8 cellular contexts compared by ENCODE assay signal in the genomic region with DNA sequence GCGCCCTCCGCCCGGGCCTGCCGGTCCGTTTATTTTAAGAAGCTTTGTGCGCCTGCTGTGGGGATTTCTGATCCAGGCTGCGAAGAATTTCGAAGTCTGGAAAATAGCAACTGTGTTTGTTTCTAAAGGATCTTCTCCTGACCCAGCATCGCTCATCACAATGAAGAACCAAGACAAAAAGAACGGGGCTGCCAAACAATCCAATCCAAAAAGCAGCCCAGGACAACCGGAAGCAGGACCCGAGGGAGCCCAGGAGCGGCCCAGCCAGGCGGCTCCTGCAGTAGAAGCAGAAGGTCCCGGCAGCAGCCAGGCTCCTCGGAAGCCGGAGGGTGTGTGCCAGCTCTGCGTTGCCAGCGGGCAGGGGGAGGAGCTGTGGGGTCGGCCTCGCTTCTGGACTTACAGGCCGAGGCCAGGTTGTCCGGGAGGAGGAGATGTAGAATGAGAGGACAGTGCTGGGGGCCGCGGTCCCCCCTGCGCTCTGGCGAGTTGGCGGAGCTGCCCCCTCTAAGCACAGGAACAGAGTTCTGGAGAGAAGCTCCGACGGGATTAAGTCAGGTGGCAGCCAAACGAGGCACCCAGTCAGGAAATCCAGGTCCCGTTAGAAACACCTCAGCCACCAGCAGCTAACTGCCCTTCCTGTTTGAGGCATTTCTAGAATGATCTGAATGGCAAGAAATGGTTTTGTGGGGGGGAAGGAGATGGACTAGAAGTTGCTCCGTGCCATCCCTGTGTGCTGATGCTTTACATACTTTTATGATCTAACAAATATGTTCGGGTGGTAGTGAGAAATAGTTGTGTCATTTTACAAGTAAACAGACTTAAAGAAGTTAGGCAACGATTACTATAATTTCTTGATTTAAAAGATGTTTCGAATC. TPM values are rescaled to one million over a fixed set of nuclear protein-coding genes. Genes with fewer than 3 reads are reported as not detected.
DNase-seq lines count a peak whose midpoint lies in the region; ATAC-seq, FAIRE-seq and TF ChIP-seq lines count a peak whose summit lies in the region.

No MANE protein-coding gene starts in this region.

- BruUV-seq in Caco-2 (replicated peaks; lab: Mats Ljungman, UMichigan) = TSS peak; percentile 35

- peak overlapping the region; percentile 92 for H3K4me3 Mint-ChIP-seq in Caco-2 (ENCODE audit: unreplicated experiment)
- H3K4me3 Mint-ChIP-seq in central memory CD8-positive, alpha-beta T cell = peak overlapping the region; percentile 92

- CTCF ChIA-PET in Caco-2 (lab: Charles Lee) (interaction anchor here (0.6 kb wide), 1 partner anchor 20 kb away, joined by 3 read pairs; a partner anchor contains a TSS), HEK293T (lab: Yijun Ruan, JAX) (interaction anchor here (0.6 to 1.2 kb wide), 2 partner anchors 11 to 35 kb away, joined by 3 read pairs; no protein-coding TSS in a partner anchor)

- H3K4me1 Mint-ChIP-seq in Caco-2 (ENCODE audit: low read depth, unreplicated experiment) = peaks cover 25% of the 10 kb centered on the region
- H3K4me1 Mint-ChIP-seq in central memory CD8-positive, alpha-beta T cell = peaks cover 43% of the 10 kb centered on the region

- H3K27ac ChIP-seq in kidney (ENCODE audit: low read depth in 2 of 2, low read length in 2 of 2) = peak overlapping the region; percentile 97 to 98

- H3K27ac Mint-ChIP-seq in Caco-2 (ENCODE audit: unreplicated experiment) = peak overlapping the region; percentile 94
- peak overlapping the region; percentile 97 for H3K27ac Mint-ChIP-seq in central memory CD8-positive, alpha-beta T cell (ENCODE audit: low read depth)

- intact Hi-C loops in Caco-2 (cut with micrococcal nuclease; ENCODE audit: unreplicated experiment) = no loop called here
- intact Hi-C loops in kidney (cut with DNase I) = no loop called here

- TF ChIP-seq CTCF in Caco-2 (IDR thresholded peaks at IDR 0.05; ENCODE audit: insufficient read depth in 1 of 2, low read depth in 1 of 2, low read length in 1 of 2, severe bottlenecking in 1 of 2, unreplicated experiment in 1 of 2) (no peak), kidney (IDR thresholded peaks at IDR 0.05; ENCODE audit: borderline replicate concordance, extremely low read depth, insufficient read depth) (no peak)

- no peaks in the 10 kb centered on the region for H3K27me3 ChIP-seq in Caco-2 (replicated peaks; ENCODE audit: control insufficient read depth, insufficient read depth, low read length)

- H3K9ac ChIP-seq in kidney (ENCODE audit: low read length in 2 of 2) = peak overlapping the region; percentile 82 to 94

- H3K36me3 ChIP-seq in Caco-2 (ENCODE audit: control insufficient read depth, insufficient read depth, low read length) (peaks cover 2% of the 10 kb centered on the region; the same call in 1 of the 2 replicates), kidney (ENCODE audit: control insufficient read depth in 1 of 2, insufficient read depth in 2 of 2, low read length in 2 of 2) (peaks cover 9 to 19% of the 10 kb centered on the region in 2 donors)

- POLR2A ChIA-PET in Caco-2 (lab: Charles Lee) (interaction anchor here (1.0 to 1.2 kb wide), 2 partner anchors 72 to 108 kb away, joined by 4 to 8 read pairs; a partner anchor contains a TSS), HEK293T (lab: Yijun Ruan, JAX) (interaction anchor here (0.7 to 3.6 kb wide), 15 partner anchors 12 to 535 kb away, joined by 3 to 28 read pairs (median 5); a partner anchor contains a TSS)

- peaks cover 15% of the 10 kb centered on the region for H3K4me1 ChIP-seq in Caco-2
- peaks cover 19 to 22% of the 10 kb centered on the region in 2 donors for H3K4me1 ChIP-seq in kidney (ENCODE audit: control insufficient read depth in 1 of 2, insufficient read depth in 1 of 2, low read depth in 1 of 2, low read length in 2 of 2)

- H3K4me3 ChIP-seq in Caco-2 (ENCODE audit: low read depth, low read length) (peak overlapping the region; percentile 39), kidney (ENCODE audit: low read length in 2 of 2) (peak overlapping the region; percentile 62 to 76)

- peaks cover 68% of the 10 kb centered on the region for H3K36me3 Mint-ChIP-seq in Caco-2 (ENCODE audit: insufficient read depth, unreplicated experiment)
- H3K36me3 Mint-ChIP-seq in central memory CD8-positive, alpha-beta T cell (ENCODE audit: insufficient read depth) = peaks cover 36% of the 10 kb centered on the region

- no peaks in the 10 kb centered on the region for H3K9me3 Mint-ChIP-seq in Caco-2 (ENCODE audit: unreplicated experiment)
- no peaks in the 10 kb centered on the region for H3K9me3 Mint-ChIP-seq in central memory CD8-positive, alpha-beta T cell

- ATAC-seq in central memory CD8-positive, alpha-beta T cell (replicated peaks; ENCODE audit: extremely low read depth, poor library complexity, severe bottlenecking) = peak; percentile 24
- ATAC-seq in HG02870 (IDR thresholded peaks at IDR 0.05; ENCODE audit: unreplicated experiment) = no peak

- FAIRE-seq in kidney (lab: Jason Lieb, UNC) = no peak

- H3K9me3 ChIP-seq in Caco-2 (no peaks in the 10 kb centered on the region), kidney (ENCODE audit: control insufficient read depth in 1 of 2, low read length in 2 of 2) (no peaks in the 10 kb centered on the region)

- H3K27me3 Mint-ChIP-seq in Caco-2 (ENCODE audit: insufficient read depth, unreplicated experiment) = no peaks in the 10 kb centered on the region
- H3K27me3 Mint-ChIP-seq in central memory CD8-positive, alpha-beta T cell = no peaks in the 10 kb centered on the region

- peak in 1 of 2 experiments; percentile 35 for DNase-seq in Caco-2
- DNase-seq in HEK293T (ENCODE audit: extremely low spot score) = peak; percentile 72
- peak in 3 of 5 donors; percentile 15 to 66 (median 17) for DNase-seq in T-helper 1 cell
- DNase-seq in central memory CD8-positive, alpha-beta T cell (ENCODE audit: low spot score in 2 of 2) = no peak
- DNase-seq in kidney = peak; percentile 88
- DNase-seq in stimulated activated CD4-positive, alpha-beta T cell treated with anti-CD3 and anti-CD28 coated beads, Interleukin-1b, Interleukin-23, amount 100 ng/mL, for 48 hours = peak; percentile 52
- no peak for DNase-seq in NCI-H1694 (lab: John Stamatoyannopoulos, UW)

TF ChIP-seq in HEK293T, 16 proteins besides CTCF, POLR2A, EP300 and RAD21:
- TF ChIP-seq ZNF384 (IDR thresholded peaks at IDR 0.05) (no peak), CTBP1 (IDR thresholded peaks at IDR 0.05; ENCODE audit: borderline replicate concordance) (no peak), FOXA1 (IDR thresholded peaks at IDR 0.05) (no peak), FOXK2 (IDR thresholded peaks at IDR 0.05) (no peak), ELF4 (IDR thresholded peaks at IDR 0.05) (0 out of 2 replicates have a peak, but pooled peaks have one; percentile 38)
- TF ChIP-seq, protein P1, sequence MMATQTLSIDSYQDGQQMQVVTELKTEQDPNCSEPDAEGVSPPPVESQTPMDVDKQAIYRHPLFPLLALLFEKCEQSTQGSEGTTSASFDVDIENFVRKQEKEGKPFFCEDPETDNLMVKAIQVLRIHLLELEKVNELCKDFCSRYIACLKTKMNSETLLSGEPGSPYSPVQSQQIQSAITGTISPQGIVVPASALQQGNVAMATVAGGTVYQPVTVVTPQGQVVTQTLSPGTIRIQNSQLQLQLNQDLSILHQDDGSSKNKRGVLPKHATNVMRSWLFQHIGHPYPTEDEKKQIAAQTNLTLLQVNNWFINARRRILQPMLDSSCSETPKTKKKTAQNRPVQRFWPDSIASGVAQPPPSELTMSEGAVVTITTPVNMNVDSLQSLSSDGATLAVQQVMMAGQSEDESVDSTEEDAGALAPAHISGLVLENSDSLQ (IDR thresholded peaks at IDR 0.05) = no peak

RNA-seq across cellular contexts. Expression of a gene that starts 0.9 kb away (rescaled TPM):
- 33.2 and 35.0 TPM in 2 replicates for total RNA-seq in Caco-2 (2022)
- 58.6 TPM for total RNA-seq in kidney
- polyA plus RNA-seq in kidney (ENCODE audit: insufficient read depth, low read depth, low replicate concordance) = 19.9 TPM

RNA-seq across cellular contexts. Expression of a gene that starts 20.0 kb away (rescaled TPM):
- total RNA-seq in Caco-2 (2022) (3.7 and 3.9 TPM in 2 replicates), kidney (4.0 TPM)
- 25.4 TPM for polyA plus RNA-seq in kidney (ENCODE audit: insufficient read depth, low read depth, low replicate concordance)

RNA-seq across cellular contexts. Expression of a gene that starts 25.0 kb away (rescaled TPM):
- total RNA-seq in Caco-2 (2022) (3.4 and 3.5 TPM in 2 replicates), kidney (3.5 TPM)
- polyA plus RNA-seq in kidney (ENCODE audit: insufficient read depth, low read depth, low replicate concordance) = 3.4 TPM

RNA-seq across cellular contexts. Expression of a gene that starts 28.5 kb away (rescaled TPM):
- total RNA-seq in Caco-2 (2022) (not detected in 2 replicates), kidney (not detected)
- polyA plus RNA-seq in kidney (ENCODE audit: insufficient read depth, low read depth, low replicate concordance) = not detected

RNA-seq across cellular contexts. Expression of a gene that starts 41.7 kb away (rescaled TPM):
- total RNA-seq in Caco-2 (2022) = 11.5 and 12.0 TPM in 2 replicates
- total RNA-seq in kidney = 39.4 TPM
- 20.5 TPM for polyA plus RNA-seq in kidney (ENCODE audit: insufficient read depth, low read depth, low replicate concordance)

Comparison
In these comparisons a context has a peak if more than half of its experiments do, and no peak if none do; other contexts are left out.
1. DNase-seq: peak in HEK293T (single experiment), T-helper 1 cell (3 of 5), kidney (single experiment) and stimulated activated CD4-positive, alpha-beta T cell treated with anti-CD3 and anti-CD28 coated beads, Interleukin-1b, Interleukin-23, amount 100 ng/mL, for 48 hours (single experiment); none in central memory CD8-positive, alpha-beta T cell (0 of 2) and NCI-H1694 (single experiment).